8 cellular contexts compared by ENCODE assay signal in genomic region chr16:30957456-30958163, GRCh38. TPM values are rescaled to one million over a fixed set of nuclear protein-coding genes. Genes with fewer than 3 reads are reported as not detected.
DNase-seq lines count a peak whose midpoint lies in the region; ATAC-seq, FAIRE-seq and TF ChIP-seq lines count a peak whose summit lies in the region.

TSS of gene SETD1A (plus strand) at chr16:30957754. CDS start at chr16:30958732, 978 bp downstream.

- DNase-seq in GM12892 (ENCODE audit: insufficient read length): peak; percentile 97
- peak; percentile 98 for DNase-seq in NCI-H146 (lab: John Stamatoyannopoulos, UW)
- peak; percentile 95 to 98 (median 96) for DNase-seq in T-helper 1 cell
- peak; percentile 98 for DNase-seq in cardiac septum (ENCODE audit: low spot score)
- peak; percentile 88 for DNase-seq in pons (ENCODE audit: low spot score)
- peak; percentile 98 for DNase-seq in transverse colon

- peaks cover 0 to 28% (median 13%) of the 10 kb centered on the region in 4 donors for H3K36me3 ChIP-seq in transverse colon

- intact Hi-C loops in cardiac septum (cut with DNase I): loop anchor here (5.0 to 10.0 kb wide), 3 partner anchors 115 to 917 kb away; partner anchors contain the start of genes ARMC5, ZNF267, ZNF646 and ZNF668
- intact Hi-C loops in transverse colon (cut with DNase I; ENCODE audit: low total_unique reads): no loop called here

- WGBS in adipose tissue, 3 donors: 0 to 1% (median 1%) methylated on average over 57 to 85 of the region's 85 CpGs
- 0% methylated on average over 62 of the region's 85 CpGs; no CpG with 5 or more reads in 1 of the 2 donors for WGBS in transverse colon (ENCODE audit: low coverage in 1 of 2), 2 donors

- FAIRE-seq in GM12892 (lab: Jason Lieb, UNC): peak; percentile 97

- peak within 1 kb of the TSS; percentile 73 to 85 (median 74) for H3K4me3 ChIP-seq in transverse colon

- peaks cover 12 to 25% (median 18%) of the 10 kb centered on the region in 4 donors for H3K4me1 ChIP-seq in transverse colon

- no peaks in the 10 kb centered on the region for H3K9me3 ChIP-seq in transverse colon

- TF ChIP-seq POLR2A in GM12892 (IDR thresholded peaks at IDR 0.05; ENCODE audit: low read depth, low read length) (peak; percentile 46; the same call in 1 of the 2 replicates), transverse colon (IDR thresholded peaks at IDR 0.05) (peak; percentile 60)

- TF ChIP-seq EP300 in transverse colon (IDR thresholded peaks at IDR 0.05; ENCODE audit: low read depth): no peak

- peak in 2 of 5 experiments; percentile 11 to 54 for TF ChIP-seq CTCF in transverse colon (IDR thresholded peaks at IDR 0.05)

- in situ Hi-C loops in transverse colon (cut with MboI; ENCODE audit: low pct_ligation_motif_present in 1 of 4, low pct_unique_long_range_greater_than_20kb in 1 of 4, low sequenced_read_pairs in 3 of 4): loop anchor here in 1 of 4 donors (25.0 kb wide), 1 partner anchor 755 kb away; a partner anchor contains a TSS

- H3K27me3 ChIP-seq in transverse colon: no peaks in the 10 kb centered on the region

- peak within 1 kb of the TSS; percentile 79 for H3K27ac ChIP-seq in adipose tissue (ENCODE audit: low read depth, low read length)
- H3K27ac ChIP-seq in transverse colon: peak within 1 kb of the TSS; percentile 93 to 96 (median 96)

- ATAC-seq in HG02870 (IDR thresholded peaks at IDR 0.05; ENCODE audit: unreplicated experiment): peak; percentile 66

RNA-seq across cellular contexts. Expression of gene SETD1A, which starts in this region (rescaled TPM):
- 4.7 TPM for polyA plus RNA-seq in GM12892 (2012; ENCODE audit: missing spikeins)
- polyA plus RNA-seq in adipose tissue: 10 to 100 TPM in 2 of 3 donors, 1 to 10 TPM in 1; 5.1 to 13.0 (median 10.8) TPM
- total RNA-seq in cardiac septum: 9.6 TPM
- 10 to 100 TPM in 3 of 4 donors, 1 to 10 TPM in 1; 5.3 to 37.0 (median 10.8) TPM for total RNA-seq in transverse colon

Comparison
In these comparisons a context has a peak if more than half of its experiments do, and no peak if none do; other contexts are left out.
1. Peak in every context shown above with its lines: DNase-seq, ATAC-seq, H3K4me3 ChIP-seq and H3K27ac ChIP-seq.